ENCODE assay signal across 8 cellular contexts in the genomic region with DNA sequence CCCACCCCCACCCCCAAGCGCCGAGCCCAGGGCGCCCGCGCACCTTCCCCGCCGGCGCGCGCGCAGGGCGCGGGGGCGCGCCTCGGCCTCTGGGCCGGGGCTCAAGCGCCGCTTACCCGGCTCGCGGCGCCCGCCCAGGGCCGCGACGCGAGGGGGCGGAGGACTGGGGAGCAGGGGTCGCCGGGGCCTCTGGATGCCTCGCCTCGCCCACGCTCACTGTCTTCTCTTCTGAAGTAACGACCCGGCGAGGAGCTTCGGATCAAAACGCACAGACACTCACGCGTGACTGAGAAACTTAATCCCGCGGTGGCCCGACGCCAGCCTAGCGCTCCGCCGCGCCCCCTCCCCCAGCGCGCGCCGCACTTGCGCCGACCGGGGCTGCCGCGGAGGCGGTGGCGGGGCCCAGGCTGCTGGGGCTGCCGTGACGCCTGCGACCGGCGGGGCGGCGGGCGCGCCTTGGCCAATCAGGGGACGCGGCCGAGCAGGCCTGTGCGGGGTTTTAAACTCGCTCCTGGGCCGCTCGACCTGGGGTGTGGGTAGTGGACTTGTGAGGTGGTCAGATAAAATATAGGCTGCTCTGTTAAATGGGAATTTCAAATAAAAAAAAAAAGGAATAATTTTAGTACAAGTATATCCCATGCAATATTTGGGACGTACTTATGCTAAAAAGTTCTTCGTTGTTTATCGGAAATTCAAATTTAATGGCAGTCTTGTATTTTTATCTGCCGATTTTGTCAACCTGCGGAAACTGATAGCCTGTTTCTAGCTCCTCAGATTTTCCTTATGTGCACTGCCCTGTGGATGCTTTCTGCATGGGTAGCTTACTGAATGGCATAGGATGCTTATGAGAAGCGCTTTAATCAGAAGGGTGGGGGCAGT. TPM values are rescaled to one million over a fixed set of nuclear protein-coding genes. Genes with fewer than 3 reads are reported as not detected.
A peak's percentile ranks its signal among the peaks of the same experiment; 100 is the strongest.
DNase-seq lines count a peak whose midpoint lies in the region; ATAC-seq and TF ChIP-seq lines count a peak whose summit lies in the region.

A gene with protein sequence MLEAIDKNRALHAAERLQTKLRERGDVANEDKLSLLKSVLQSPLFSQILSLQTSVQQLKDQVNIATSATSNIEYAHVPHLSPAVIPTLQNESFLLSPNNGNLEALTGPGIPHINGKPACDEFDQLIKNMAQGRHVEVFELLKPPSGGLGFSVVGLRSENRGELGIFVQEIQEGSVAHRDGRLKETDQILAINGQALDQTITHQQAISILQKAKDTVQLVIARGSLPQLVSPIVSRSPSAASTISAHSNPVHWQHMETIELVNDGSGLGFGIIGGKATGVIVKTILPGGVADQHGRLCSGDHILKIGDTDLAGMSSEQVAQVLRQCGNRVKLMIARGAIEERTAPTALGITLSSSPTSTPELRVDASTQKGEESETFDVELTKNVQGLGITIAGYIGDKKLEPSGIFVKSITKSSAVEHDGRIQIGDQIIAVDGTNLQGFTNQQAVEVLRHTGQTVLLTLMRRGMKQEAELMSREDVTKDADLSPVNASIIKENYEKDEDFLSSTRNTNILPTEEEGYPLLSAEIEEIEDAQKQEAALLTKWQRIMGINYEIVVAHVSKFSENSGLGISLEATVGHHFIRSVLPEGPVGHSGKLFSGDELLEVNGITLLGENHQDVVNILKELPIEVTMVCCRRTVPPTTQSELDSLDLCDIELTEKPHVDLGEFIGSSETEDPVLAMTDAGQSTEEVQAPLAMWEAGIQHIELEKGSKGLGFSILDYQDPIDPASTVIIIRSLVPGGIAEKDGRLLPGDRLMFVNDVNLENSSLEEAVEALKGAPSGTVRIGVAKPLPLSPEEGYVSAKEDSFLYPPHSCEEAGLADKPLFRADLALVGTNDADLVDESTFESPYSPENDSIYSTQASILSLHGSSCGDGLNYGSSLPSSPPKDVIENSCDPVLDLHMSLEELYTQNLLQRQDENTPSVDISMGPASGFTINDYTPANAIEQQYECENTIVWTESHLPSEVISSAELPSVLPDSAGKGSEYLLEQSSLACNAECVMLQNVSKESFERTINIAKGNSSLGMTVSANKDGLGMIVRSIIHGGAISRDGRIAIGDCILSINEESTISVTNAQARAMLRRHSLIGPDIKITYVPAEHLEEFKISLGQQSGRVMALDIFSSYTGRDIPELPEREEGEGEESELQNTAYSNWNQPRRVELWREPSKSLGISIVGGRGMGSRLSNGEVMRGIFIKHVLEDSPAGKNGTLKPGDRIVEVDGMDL (N-terminal part only) (minus strand): TSS at position 409 of the 879 bp plus-strand sequence. CDS start 29,377 bp downstream, outside the sequence.

- ATAC-seq in omental fat pad (ENCODE audit: low FRiP score) (peak; percentile 80), GM19035 (IDR thresholded peaks at IDR 0.05; ENCODE audit: unreplicated experiment) (no peak)

- TF ChIP-seq CTCF in AG09309 (IDR thresholded peaks at IDR 0.05; ENCODE audit: control insufficient read depth, insufficient read depth, low read depth, low read length, missing control alignments) (no peak), LNCaP clone FGC (IDR thresholded peaks at IDR 0.05; ENCODE audit: control insufficient read depth, extremely low read depth, insufficient read depth) (no peak), WI38 (IDR thresholded peaks at IDR 0.05; ENCODE audit: low read depth, low read length) (no peak), omental fat pad (IDR thresholded peaks at IDR 0.05) (no peak)

- intact Hi-C loops in head of caudate nucleus (cut with DNase I), result loop anchor here (10.0 kb wide), 1 partner anchor 65 kb away; no protein-coding TSS in a partner anchor

- DNase-seq in AG09309 (ENCODE audit: low read depth) (no peak), LNCaP clone FGC (ENCODE audit: low read depth) (no peak), head of caudate nucleus (peak; percentile 18 to 87 (median 71)), omental fat pad (ENCODE audit: low spot score) (peak; percentile 24), NOMO-1 (lab: John Stamatoyannopoulos, UW; ENCODE audit: unreplicated experiment in 2 of 2) (no peak)
- DNase-seq in activated CD4-positive, alpha-beta T cell treated with anti-CD3 and anti-CD28 coated beads, Interleukin-2, amount 50 U/mL, for 1 hour, result no peak

- H3K4me3 ChIP-seq in AG09309 (ENCODE audit: control insufficient read depth, low read depth, low read length) (peak within 1 kb of the TSS; percentile 92), LNCaP clone FGC (ENCODE audit: low read depth, low read length) (peak within 1 kb of the TSS; percentile 57), WI38 (ENCODE audit: low read depth, low read length) (peak within 1 kb of the TSS; percentile 66)

RNA-seq across cellular contexts. Expression of the gene that starts here (rescaled TPM):
- 10 to 100 TPM; 41.6 to 90.6 (median 77.3) TPM for total RNA-seq in omental fat pad

Comparison
In these comparisons a context has a peak if more than half of its experiments do, and no peak if none do; other contexts are left out.
1. DNase-seq: peak in head of caudate nucleus (42 of 42) and omental fat pad (single experiment); none in AG09309 (single experiment), LNCaP clone FGC (single experiment), NOMO-1 (0 of 2) and activated CD4-positive, alpha-beta T cell treated with anti-CD3 and anti-CD28 coated beads, Interleukin-2, amount 50 U/mL, for 1 hour (single experiment).
2. Peak in every context shown above with its lines, with median percentiles within 50 percentile points of each other: H3K4me3 ChIP-seq.